Comparison of ENCODE assay signal across 1 cellular context in the genomic region with DNA sequence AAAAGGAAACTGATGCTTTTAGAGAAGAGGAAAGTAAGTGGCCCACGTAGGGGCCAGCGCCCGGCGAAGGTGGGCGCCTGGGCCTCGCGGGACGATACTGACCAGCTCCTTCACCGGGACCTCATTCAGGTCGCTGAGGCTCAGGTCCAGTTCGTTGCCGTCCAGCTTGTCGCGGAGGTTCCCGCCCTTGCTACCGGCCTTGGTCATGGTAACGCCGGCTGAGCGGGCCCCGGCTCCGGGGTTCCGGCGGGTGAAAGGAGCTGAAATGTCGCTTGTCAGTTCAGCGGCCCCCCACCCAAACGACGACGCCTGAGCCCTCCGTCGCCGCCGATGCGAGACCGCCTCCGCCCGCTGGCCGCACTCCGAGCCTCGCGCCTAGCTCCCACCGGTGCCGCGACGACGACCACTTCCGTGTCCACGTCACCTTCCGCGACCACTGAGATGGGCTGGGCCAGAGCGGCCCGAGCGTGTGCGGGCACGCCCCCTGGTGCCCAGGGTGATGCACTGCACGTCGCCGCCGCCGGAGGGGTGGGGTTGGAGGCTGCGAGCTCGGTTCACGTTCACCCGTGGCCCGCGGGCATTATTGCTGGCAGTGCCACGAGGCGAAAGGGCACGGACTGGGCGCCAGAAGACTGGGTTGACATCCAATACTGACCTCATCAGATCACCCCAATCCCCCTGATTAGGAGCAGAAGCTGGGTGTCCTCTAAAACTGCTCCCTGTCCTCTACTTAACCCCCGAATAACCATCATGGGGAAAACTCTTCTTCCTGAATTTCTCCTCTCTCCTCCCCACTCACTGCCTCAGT.
TF ChIP-seq lines count a peak whose summit lies in the region.

Gene LRRC59, minus strand, starts transcription at position 413 of the 808 bp plus-strand sequence. Its CDS starts 206 bp downstream, at position 207.

TF ChIP-seq in HepG2, 621 proteins besides CTCF, POLR2A, EP300 and RAD21 (continued from another document and continues in another):
- no peak for TF ChIP-seq PBX3 (CRISPR knock-in tag; IDR thresholded peaks at IDR 0.05; ENCODE audit: borderline replicate concordance)
- peak; percentile 92; the same call in 1 of the 2 replicates for TF ChIP-seq MEIS2 (CRISPR knock-in tag; IDR thresholded peaks at IDR 0.05)
- no peak for TF ChIP-seq SNAI1 (CRISPR knock-in tag; IDR thresholded peaks at IDR 0.05; ENCODE audit: borderline replicate concordance)
- TF ChIP-seq, protein P1, sequence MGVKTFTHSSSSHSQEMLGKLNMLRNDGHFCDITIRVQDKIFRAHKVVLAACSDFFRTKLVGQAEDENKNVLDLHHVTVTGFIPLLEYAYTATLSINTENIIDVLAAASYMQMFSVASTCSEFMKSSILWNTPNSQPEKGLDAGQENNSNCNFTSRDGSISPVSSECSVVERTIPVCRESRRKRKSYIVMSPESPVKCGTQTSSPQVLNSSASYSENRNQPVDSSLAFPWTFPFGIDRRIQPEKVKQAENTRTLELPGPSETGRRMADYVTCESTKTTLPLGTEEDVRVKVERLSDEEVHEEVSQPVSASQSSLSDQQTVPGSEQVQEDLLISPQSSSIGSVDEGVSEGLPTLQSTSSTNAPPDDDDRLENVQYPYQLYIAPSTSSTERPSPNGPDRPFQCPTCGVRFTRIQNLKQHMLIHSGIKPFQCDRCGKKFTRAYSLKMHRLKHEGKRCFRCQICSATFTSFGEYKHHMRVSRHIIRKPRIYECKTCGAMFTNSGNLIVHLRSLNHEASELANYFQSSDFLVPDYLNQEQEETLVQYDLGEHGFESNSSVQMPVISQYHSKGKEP (CRISPR knock-in tag; IDR thresholded peaks at IDR 0.05) = peak; percentile 98
- TF ChIP-seq KDM4B (CRISPR knock-in tag; IDR thresholded peaks at IDR 0.05) = peak; percentile 99
- TF ChIP-seq SETDB1 (CRISPR knock-in tag; IDR thresholded peaks at IDR 0.05; ENCODE audit: borderline replicate concordance) = no peak
- peak; percentile 98 for TF ChIP-seq ELF3 (CRISPR knock-in tag; IDR thresholded peaks at IDR 0.05)
- no peak; the same call in 1 of the 2 replicates for TF ChIP-seq DNMT3B (CRISPR knock-in tag; conservative IDR thresholded peaks at IDR 0.05)
- TF ChIP-seq ZNF720 (CRISPR knock-in tag; IDR thresholded peaks at IDR 0.05) = peak; percentile 86; the same call in 1 of the 2 replicates
- peak; percentile 73; the same call in 1 of the 2 replicates for TF ChIP-seq SMAD9 (CRISPR knock-in tag; IDR thresholded peaks at IDR 0.05)
- peak; percentile 99 for TF ChIP-seq ATF2 (CRISPR knock-in tag; IDR thresholded peaks at IDR 0.05)
- no peak for TF ChIP-seq ZNF383 (CRISPR knock-in tag; IDR thresholded peaks at IDR 0.05; ENCODE audit: borderline replicate concordance)
- TF ChIP-seq HNRNPL (IDR thresholded peaks at IDR 0.05; ENCODE audit: low read depth, low read length) = peak; percentile 87
- TF ChIP-seq, protein P2, sequence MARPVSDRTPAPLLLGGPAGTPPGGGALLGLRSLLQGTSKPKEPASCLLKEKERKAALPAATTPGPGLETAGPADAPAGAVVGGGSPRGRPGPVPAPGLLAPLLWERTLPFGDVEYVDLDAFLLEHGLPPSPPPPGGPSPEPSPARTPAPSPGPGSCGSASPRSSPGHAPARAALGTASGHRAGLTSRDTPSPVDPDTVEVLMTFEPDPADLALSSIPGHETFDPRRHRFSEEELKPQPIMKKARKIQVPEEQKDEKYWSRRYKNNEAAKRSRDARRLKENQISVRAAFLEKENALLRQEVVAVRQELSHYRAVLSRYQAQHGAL (CRISPR knock-in tag; IDR thresholded peaks at IDR 0.05; ENCODE audit: not compliant biosample characterization) = no peak
- peak; percentile 19; the same call in 1 of the 2 replicates for TF ChIP-seq SMC3 (IDR thresholded peaks at IDR 0.05; ENCODE audit: low read length)
- TF ChIP-seq KDM1A (CRISPR knock-in tag; IDR thresholded peaks at IDR 0.05) = peak; percentile 78
- peak; percentile 99 for TF ChIP-seq SALL1 (CRISPR knock-in tag; IDR thresholded peaks at IDR 0.05)
- peak; percentile 98 for TF ChIP-seq ZNF280D (CRISPR knock-in tag; IDR thresholded peaks at IDR 0.05)
- TF ChIP-seq CREB1 (IDR thresholded peaks at IDR 0.05) = peak; percentile 95
- peak; percentile 95 for TF ChIP-seq CREB1 (CRISPR knock-in tag; IDR thresholded peaks at IDR 0.05)
- TF ChIP-seq, protein P3, sequence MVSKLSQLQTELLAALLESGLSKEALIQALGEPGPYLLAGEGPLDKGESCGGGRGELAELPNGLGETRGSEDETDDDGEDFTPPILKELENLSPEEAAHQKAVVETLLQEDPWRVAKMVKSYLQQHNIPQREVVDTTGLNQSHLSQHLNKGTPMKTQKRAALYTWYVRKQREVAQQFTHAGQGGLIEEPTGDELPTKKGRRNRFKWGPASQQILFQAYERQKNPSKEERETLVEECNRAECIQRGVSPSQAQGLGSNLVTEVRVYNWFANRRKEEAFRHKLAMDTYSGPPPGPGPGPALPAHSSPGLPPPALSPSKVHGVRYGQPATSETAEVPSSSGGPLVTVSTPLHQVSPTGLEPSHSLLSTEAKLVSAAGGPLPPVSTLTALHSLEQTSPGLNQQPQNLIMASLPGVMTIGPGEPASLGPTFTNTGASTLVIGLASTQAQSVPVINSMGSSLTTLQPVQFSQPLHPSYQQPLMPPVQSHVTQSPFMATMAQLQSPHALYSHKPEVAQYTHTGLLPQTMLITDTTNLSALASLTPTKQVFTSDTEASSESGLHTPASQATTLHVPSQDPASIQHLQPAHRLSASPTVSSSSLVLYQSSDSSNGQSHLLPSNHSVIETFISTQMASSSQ (IDR thresholded peaks at IDR 0.05; ENCODE audit: low read depth) = no peak; the same call in 1 of the 2 replicates
- TF ChIP-seq, protein P3 (CRISPR knock-in tag; IDR thresholded peaks at IDR 0.05; ENCODE audit: borderline replicate concordance) = peak; percentile 92
- TF ChIP-seq, protein P4, sequence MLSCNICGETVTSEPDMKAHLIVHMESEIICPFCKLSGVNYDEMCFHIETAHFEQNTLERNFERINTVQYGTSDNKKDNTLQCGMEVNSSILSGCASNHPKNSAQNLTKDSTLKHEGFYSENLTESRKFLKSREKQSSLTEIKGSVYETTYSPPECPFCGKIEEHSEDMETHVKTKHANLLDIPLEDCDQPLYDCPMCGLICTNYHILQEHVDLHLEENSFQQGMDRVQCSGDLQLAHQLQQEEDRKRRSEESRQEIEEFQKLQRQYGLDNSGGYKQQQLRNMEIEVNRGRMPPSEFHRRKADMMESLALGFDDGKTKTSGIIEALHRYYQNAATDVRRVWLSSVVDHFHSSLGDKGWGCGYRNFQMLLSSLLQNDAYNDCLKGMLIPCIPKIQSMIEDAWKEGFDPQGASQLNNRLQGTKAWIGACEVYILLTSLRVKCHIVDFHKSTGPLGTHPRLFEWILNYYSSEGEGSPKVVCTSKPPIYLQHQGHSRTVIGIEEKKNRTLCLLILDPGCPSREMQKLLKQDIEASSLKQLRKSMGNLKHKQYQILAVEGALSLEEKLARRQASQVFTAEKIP (CRISPR knock-in tag; IDR thresholded peaks at IDR 0.05; ENCODE audit: borderline replicate concordance) = no peak
- no peak for TF ChIP-seq HDAC6 (IDR thresholded peaks at IDR 0.05; ENCODE audit: low read depth, low read length)
- peak; percentile 25; the same call in 1 of the 2 replicates for TF ChIP-seq ZNF20 (CRISPR knock-in tag; IDR thresholded peaks at IDR 0.05)
- TF ChIP-seq HMG20A (CRISPR knock-in tag; IDR thresholded peaks at IDR 0.05; ENCODE audit: borderline replicate concordance) = peak; percentile 70
- peak; percentile 2; the same call in 1 of the 2 replicates for TF ChIP-seq NFE2L2 (IDR thresholded peaks at IDR 0.05; ENCODE audit: low read length)
- TF ChIP-seq, protein P5, sequence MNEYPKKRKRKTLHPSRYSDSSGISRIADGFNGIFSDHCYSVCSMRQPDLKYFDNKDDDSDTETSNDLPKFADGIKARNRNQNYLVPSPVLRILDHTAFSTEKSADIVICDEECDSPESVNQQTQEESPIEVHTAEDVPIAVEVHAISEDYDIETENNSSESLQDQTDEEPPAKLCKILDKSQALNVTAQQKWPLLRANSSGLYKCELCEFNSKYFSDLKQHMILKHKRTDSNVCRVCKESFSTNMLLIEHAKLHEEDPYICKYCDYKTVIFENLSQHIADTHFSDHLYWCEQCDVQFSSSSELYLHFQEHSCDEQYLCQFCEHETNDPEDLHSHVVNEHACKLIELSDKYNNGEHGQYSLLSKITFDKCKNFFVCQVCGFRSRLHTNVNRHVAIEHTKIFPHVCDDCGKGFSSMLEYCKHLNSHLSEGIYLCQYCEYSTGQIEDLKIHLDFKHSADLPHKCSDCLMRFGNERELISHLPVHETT (CRISPR knock-in tag; conservative IDR thresholded peaks at IDR 0.05) = peak; percentile 95
- TF ChIP-seq MATR3 (CRISPR knock-in tag; IDR thresholded peaks at IDR 0.05) = no peak
- TF ChIP-seq TAF15 (IDR thresholded peaks at IDR 0.05; ENCODE audit: low read depth, low read length, poor library complexity, severe bottlenecking) = no peak
- peak; percentile 100 for TF ChIP-seq KMT2A (CRISPR knock-in tag; IDR thresholded peaks at IDR 0.05)
- no peak for TF ChIP-seq FOXO4 (CRISPR knock-in tag; conservative IDR thresholded peaks at IDR 0.05)
- no peak for TF ChIP-seq ZNF17 (CRISPR knock-in tag; IDR thresholded peaks at IDR 0.05)
